1 cellular context compared by ENCODE assay signal in the genomic region with DNA sequence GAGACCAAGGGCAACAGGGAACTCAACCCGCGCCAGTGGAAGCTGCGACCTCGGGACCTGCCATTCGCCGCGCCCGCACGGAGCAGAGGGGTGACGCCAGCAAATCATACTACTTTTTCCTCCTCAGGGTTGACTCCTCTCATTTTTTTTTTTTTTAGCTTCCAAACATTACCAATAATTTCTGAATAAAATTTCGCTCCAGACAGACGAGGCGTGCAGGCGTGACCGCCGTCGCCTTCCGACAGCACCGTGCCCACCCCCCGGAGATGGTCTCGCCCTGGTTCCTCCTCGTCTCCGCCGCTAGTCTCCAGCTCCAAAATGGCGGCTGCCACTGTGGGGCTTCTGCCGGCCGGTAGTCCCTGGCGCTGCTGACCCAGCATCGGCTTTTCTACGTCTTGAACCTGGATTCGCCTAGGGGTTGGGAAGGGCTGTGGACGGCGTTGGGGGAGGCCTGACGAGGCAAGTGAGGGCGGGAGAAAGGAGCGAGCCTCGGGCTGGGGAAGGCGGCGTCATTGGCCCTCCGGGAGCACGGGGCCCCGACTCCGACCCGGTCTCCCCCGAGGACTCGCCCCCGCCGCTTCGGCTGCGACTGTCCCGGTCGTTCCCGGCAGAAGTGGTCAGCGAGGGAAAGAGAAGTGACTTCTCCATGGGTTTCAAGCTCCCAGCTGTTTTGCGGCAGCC.
TF ChIP-seq lines count a peak whose summit lies in the region.

A gene (plus strand): TSS at position 300 of the 681 bp plus-strand sequence. CDS start 9,016 bp downstream, outside the sequence.
A gene (minus strand): TSS at position 37 of the 681 bp plus-strand sequence. CDS start 4,069 bp downstream, outside the sequence.

TF ChIP-seq in H1, 55 proteins besides CTCF, POLR2A, EP300 and RAD21:
- TF ChIP-seq CEBPB (IDR thresholded peaks at IDR 0.05; ENCODE audit: low read depth, low read length) (no peak), RFX5 (IDR thresholded peaks at IDR 0.05; ENCODE audit: borderline replicate concordance, low read depth, low read length) (no peak), YY1 (IDR thresholded peaks at IDR 0.05; ENCODE audit: low read depth, low read length) (peak; percentile 98), CHD1 (IDR thresholded peaks at IDR 0.05; ENCODE audit: low read depth, low read length) (peak; percentile 95), SP1 (IDR thresholded peaks at IDR 0.05; ENCODE audit: low read depth, low read length) (peak; percentile 58; the same call in 1 of the 2 replicates), ASH2L (IDR thresholded peaks at IDR 0.05; ENCODE audit: low read length) (peak; percentile 97), SIN3A (conservative IDR thresholded peaks at IDR 0.05 in 1 of 2, IDR thresholded peaks at IDR 0.05 in 1 of 2; ENCODE audit: low read depth in 1 of 2, low read length in 2 of 2) (no peak), CHD2 (IDR thresholded peaks at IDR 0.05; ENCODE audit: low read length) (0 out of 2 replicates have a peak, but pooled peaks have one; percentile 14), CTBP2 (IDR thresholded peaks at IDR 0.05; ENCODE audit: borderline replicate concordance, insufficient read depth, insufficient read length, low read length) (no peak), SP4 (IDR thresholded peaks at IDR 0.05; ENCODE audit: low read length) (0 out of 2 replicates have a peak, but pooled peaks have one; percentile 25), CREB1 (IDR thresholded peaks at IDR 0.05) (peak; percentile 54; the same call in 1 of the 2 replicates), KDM5A (IDR thresholded peaks at IDR 0.05; ENCODE audit: low read length) (peak; percentile 52; the same call in 1 of the 2 replicates), TBP (IDR thresholded peaks at IDR 0.05; ENCODE audit: low read depth, low read length) (peak; percentile 93), JUND (IDR thresholded peaks at IDR 0.05; ENCODE audit: low read length) (peak; percentile 95), SUZ12 (IDR thresholded peaks at IDR 0.05; ENCODE audit: low read length) (no peak), TAF7 (optimal IDR thresholded peaks at IDR 0.05; ENCODE audit: borderline replicate concordance, low read depth, low read length) (peak; percentile 96), RBBP5 (IDR thresholded peaks at IDR 0.05; ENCODE audit: borderline replicate concordance, low read depth, low read length) (peak; percentile 95), PHF8 (conservative IDR thresholded peaks at IDR 0.05; ENCODE audit: low read depth, low read length) (peak; percentile 95), NRF1 (IDR thresholded peaks at IDR 0.05; ENCODE audit: low read depth, low read length) (no peak), EGR1 (IDR thresholded peaks at IDR 0.05; ENCODE audit: borderline replicate concordance, low read depth, low read length) (peak; percentile 41), SIX5 (IDR thresholded peaks at IDR 0.05; ENCODE audit: low read depth, low read length) (peak; percentile 48), POLR2AphosphoS5 (IDR thresholded peaks at IDR 0.05; ENCODE audit: low read depth, low read length) (peak; percentile 82), JUN (IDR thresholded peaks at IDR 0.05; ENCODE audit: low read depth, low read length) (no peak), TAF1 (IDR thresholded peaks at IDR 0.05; ENCODE audit: low read depth, low read length) (peak; percentile 98)
- TF ChIP-seq, protein P1, sequence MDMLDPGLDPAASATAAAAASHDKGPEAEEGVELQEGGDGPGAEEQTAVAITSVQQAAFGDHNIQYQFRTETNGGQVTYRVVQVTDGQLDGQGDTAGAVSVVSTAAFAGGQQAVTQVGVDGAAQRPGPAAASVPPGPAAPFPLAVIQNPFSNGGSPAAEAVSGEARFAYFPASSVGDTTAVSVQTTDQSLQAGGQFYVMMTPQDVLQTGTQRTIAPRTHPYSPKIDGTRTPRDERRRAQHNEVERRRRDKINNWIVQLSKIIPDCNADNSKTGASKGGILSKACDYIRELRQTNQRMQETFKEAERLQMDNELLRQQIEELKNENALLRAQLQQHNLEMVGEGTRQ (IDR thresholded peaks at IDR 0.05; ENCODE audit: low read length) = 0 out of 2 replicates have a peak, but pooled peaks have one; percentile 40
- TF ChIP-seq, protein P2, sequence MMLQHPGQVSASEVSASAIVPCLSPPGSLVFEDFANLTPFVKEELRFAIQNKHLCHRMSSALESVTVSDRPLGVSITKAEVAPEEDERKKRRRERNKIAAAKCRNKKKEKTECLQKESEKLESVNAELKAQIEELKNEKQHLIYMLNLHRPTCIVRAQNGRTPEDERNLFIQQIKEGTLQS (IDR thresholded peaks at IDR 0.05; ENCODE audit: insufficient read depth, low read depth, low read length) = no peak
- TF ChIP-seq, protein P3, sequence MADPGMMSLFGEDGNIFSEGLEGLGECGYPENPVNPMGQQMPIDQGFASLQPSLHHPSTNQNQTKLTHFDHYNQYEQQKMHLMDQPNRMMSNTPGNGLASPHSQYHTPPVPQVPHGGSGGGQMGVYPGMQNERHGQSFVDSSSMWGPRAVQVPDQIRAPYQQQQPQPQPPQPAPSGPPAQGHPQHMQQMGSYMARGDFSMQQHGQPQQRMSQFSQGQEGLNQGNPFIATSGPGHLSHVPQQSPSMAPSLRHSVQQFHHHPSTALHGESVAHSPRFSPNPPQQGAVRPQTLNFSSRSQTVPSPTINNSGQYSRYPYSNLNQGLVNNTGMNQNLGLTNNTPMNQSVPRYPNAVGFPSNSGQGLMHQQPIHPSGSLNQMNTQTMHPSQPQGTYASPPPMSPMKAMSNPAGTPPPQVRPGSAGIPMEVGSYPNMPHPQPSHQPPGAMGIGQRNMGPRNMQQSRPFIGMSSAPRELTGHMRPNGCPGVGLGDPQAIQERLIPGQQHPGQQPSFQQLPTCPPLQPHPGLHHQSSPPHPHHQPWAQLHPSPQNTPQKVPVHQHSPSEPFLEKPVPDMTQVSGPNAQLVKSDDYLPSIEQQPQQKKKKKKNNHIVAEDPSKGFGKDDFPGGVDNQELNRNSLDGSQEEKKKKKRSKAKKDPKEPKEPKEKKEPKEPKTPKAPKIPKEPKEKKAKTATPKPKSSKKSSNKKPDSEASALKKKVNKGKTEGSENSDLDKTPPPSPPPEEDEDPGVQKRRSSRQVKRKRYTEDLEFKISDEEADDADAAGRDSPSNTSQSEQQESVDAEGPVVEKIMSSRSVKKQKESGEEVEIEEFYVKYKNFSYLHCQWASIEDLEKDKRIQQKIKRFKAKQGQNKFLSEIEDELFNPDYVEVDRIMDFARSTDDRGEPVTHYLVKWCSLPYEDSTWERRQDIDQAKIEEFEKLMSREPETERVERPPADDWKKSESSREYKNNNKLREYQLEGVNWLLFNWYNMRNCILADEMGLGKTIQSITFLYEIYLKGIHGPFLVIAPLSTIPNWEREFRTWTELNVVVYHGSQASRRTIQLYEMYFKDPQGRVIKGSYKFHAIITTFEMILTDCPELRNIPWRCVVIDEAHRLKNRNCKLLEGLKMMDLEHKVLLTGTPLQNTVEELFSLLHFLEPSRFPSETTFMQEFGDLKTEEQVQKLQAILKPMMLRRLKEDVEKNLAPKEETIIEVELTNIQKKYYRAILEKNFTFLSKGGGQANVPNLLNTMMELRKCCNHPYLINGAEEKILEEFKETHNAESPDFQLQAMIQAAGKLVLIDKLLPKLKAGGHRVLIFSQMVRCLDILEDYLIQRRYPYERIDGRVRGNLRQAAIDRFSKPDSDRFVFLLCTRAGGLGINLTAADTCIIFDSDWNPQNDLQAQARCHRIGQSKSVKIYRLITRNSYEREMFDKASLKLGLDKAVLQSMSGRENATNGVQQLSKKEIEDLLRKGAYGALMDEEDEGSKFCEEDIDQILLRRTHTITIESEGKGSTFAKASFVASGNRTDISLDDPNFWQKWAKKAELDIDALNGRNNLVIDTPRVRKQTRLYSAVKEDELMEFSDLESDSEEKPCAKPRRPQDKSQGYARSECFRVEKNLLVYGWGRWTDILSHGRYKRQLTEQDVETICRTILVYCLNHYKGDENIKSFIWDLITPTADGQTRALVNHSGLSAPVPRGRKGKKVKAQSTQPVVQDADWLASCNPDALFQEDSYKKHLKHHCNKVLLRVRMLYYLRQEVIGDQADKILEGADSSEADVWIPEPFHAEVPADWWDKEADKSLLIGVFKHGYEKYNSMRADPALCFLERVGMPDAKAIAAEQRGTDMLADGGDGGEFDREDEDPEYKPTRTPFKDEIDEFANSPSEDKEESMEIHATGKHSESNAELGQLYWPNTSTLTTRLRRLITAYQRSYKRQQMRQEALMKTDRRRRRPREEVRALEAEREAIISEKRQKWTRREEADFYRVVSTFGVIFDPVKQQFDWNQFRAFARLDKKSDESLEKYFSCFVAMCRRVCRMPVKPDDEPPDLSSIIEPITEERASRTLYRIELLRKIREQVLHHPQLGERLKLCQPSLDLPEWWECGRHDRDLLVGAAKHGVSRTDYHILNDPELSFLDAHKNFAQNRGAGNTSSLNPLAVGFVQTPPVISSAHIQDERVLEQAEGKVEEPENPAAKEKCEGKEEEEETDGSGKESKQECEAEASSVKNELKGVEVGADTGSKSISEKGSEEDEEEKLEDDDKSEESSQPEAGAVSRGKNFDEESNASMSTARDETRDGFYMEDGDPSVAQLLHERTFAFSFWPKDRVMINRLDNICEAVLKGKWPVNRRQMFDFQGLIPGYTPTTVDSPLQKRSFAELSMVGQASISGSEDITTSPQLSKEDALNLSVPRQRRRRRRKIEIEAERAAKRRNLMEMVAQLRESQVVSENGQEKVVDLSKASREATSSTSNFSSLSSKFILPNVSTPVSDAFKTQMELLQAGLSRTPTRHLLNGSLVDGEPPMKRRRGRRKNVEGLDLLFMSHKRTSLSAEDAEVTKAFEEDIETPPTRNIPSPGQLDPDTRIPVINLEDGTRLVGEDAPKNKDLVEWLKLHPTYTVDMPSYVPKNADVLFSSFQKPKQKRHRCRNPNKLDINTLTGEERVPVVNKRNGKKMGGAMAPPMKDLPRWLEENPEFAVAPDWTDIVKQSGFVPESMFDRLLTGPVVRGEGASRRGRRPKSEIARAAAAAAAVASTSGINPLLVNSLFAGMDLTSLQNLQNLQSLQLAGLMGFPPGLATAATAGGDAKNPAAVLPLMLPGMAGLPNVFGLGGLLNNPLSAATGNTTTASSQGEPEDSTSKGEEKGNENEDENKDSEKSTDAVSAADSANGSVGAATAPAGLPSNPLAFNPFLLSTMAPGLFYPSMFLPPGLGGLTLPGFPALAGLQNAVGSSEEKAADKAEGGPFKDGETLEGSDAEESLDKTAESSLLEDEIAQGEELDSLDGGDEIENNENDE (IDR thresholded peaks at IDR 0.05; ENCODE audit: insufficient replicate concordance, low read length) = no peak
TF ChIP-seq in H1: peak in this region for 18.
